ENCODE assay signal across 6 cellular contexts in genomic region chr4:42292192-42292591, GRCh38.
A peak's percentile ranks its signal among the peaks of the same experiment; 100 is the strongest.
DNase-seq lines count a peak whose midpoint lies in the region; ATAC-seq, FAIRE-seq and TF ChIP-seq lines count a peak whose summit lies in the region.
"Not testable (repeated sequence)": the region's sequence is repeated elsewhere in the genome, so short reads cannot be mapped to it uniquely, and the experiment has no call there.

No MANE protein-coding gene starts in this region.

- H3K79me1 ChIP-seq in mesendoderm (ENCODE audit: low read length): not testable (repeated sequence)

- no CpG with 5 or more reads among the region's 9 CpGs for WGBS in mesendoderm (ENCODE audit: extremely low coverage, insufficient coverage, low lambda C conversion rate)

- peak; percentile 43 for FAIRE-seq in bronchial epithelial cell (lab: Jason Lieb, UNC)

- peak overlapping the region; percentile 99 for H3K18ac ChIP-seq in mesendoderm (ENCODE audit: low read length)

- H2BK120ac ChIP-seq in mesendoderm (ENCODE audit: low read depth, low read length): not testable (repeated sequence)

- not testable (repeated sequence) for H2BK5ac ChIP-seq in mesendoderm (ENCODE audit: low read length)

- not testable (repeated sequence) for H4K8ac ChIP-seq in mesendoderm (ENCODE audit: low read depth, low read length)

- H2BK15ac ChIP-seq in mesendoderm (replicated peaks; ENCODE audit: low read depth): not testable (repeated sequence)

- not testable (repeated sequence) for H3K9ac ChIP-seq in mesendoderm (ENCODE audit: low read length)

- not testable (repeated sequence) for H3K4me3 ChIP-seq in bronchial epithelial cell (ENCODE audit: low read depth, low read length); fibroblast of the aortic adventitia (ENCODE audit: low read depth, low read length); mesendoderm (ENCODE audit: low read length)

- peak overlapping the region; percentile 89 for H3K23ac ChIP-seq in mesendoderm (ENCODE audit: low read length)

- TF ChIP-seq CTCF in bronchial epithelial cell (IDR thresholded peaks at IDR 0.05; ENCODE audit: insufficient read depth, low read length, severe bottlenecking); fibroblast of the aortic adventitia (IDR thresholded peaks at IDR 0.05; ENCODE audit: insufficient read depth, low read length): not testable (repeated sequence)

- peak; percentile 36 for ATAC-seq in sciatic nerve

- not testable (repeated sequence) for H3K36me3 ChIP-seq in bronchial epithelial cell (ENCODE audit: control insufficient read depth, insufficient read depth, low read length); mesendoderm (ENCODE audit: control insufficient read depth, insufficient read depth, low read length)

- DNase-seq in NCI-H1092 (lab: John Stamatoyannopoulos, UW) (peak; percentile 13), fibroblast of the aortic adventitia (ENCODE audit: low read depth) (peak; percentile 12), occipital lobe (lab: John Stamatoyannopoulos, UW) (peak; percentile 5)
- not testable (repeated sequence) for DNase-seq in bronchial epithelial cell (ENCODE audit: low read depth); mesendoderm; sciatic nerve (ENCODE audit: low spot score)

- H3K27ac ChIP-seq in mesendoderm (ENCODE audit: low read depth, low read length): not testable (repeated sequence)

- H3K4me1 ChIP-seq in mesendoderm (ENCODE audit: control insufficient read depth, low read depth, low read length): not testable (repeated sequence)

- H3K4me2 ChIP-seq in mesendoderm (ENCODE audit: low read length): not testable (repeated sequence)

- intact Hi-C loops in sciatic nerve (cut with DNase I): not testable (repeated sequence)

- H4K5ac ChIP-seq in mesendoderm (ENCODE audit: low read length): not testable (repeated sequence)

- not testable (repeated sequence) for H2AK5ac ChIP-seq in mesendoderm (ENCODE audit: low read length)

- H3K56ac ChIP-seq in mesendoderm (ENCODE audit: low read length): peak overlapping the region; percentile 64

- H3K27me3 ChIP-seq in bronchial epithelial cell (ENCODE audit: control insufficient read depth, insufficient read depth, low read length); mesendoderm (ENCODE audit: insufficient read depth, low read length, poor library complexity): not testable (repeated sequence)

- peak overlapping the region; percentile 83 for H3K4ac ChIP-seq in mesendoderm (ENCODE audit: low read depth, low read length)

- H3K79me2 ChIP-seq in mesendoderm (ENCODE audit: control insufficient read depth, insufficient read depth, low read length): not testable (repeated sequence)
